Comparison of ENCODE assay signal across 20 cellular contexts in genomic region chr22:48950151-48950915, GRCh38.
DNase-seq lines count a peak whose midpoint lies in the region; ATAC-seq and TF ChIP-seq lines count a peak whose summit lies in the region.
"Had no signal": no experiment of that assay in that cellular context is flagged by ENCODE, and none has a peak within 500 bp of the region (broad histone marks: within the 10 kb centered on the region; RNA-seq: fewer than 3 reads in every experiment).

No MANE protein-coding gene starts in this region.

- no peaks in the 10 kb centered on the region for H3K9me3 Mint-ChIP-seq in activated CD4-positive, alpha-beta T cell treated with anti-CD3 and anti-CD28 coated beads, Interleukin-2, amount 10 ng/mL, durations not matched to agents 24 days and 14 days
- H3K9me3 Mint-ChIP-seq in stimulated activated naive B cell treated with anti-CD40 and anti-IgM and Interleukin-4, amounts not matched to agents 10 μg/mL and 1 μg/mL and 100 μg/mL, for 72 hours: peaks cover 3 to 4% of the 10 kb centered on the region in 2 donors
- H3K9me3 Mint-ChIP-seq: activated CD8-positive, alpha-beta T cell treated with anti-CD3 and anti-CD28 coated beads for 36 hours; stimulated activated memory B cell treated with anti-CD40 and anti-IgM and Interleukin-4, amounts not matched to agents 10 μg/mL and 1 μg/mL and 100 μg/mL, for 72 hours had no signal

- H3K36me3 ChIP-seq in Peyer's patch: no peaks in the 10 kb centered on the region
- no peaks in the 10 kb centered on the region for H3K36me3 ChIP-seq in lung (ENCODE audit: control insufficient read depth in 2 of 2, insufficient read depth in 2 of 2, low read length in 2 of 2)
- no peaks in the 10 kb centered on the region for H3K36me3 ChIP-seq in thyroid gland
- H3K36me3 ChIP-seq: HAP-1, left ventricle myocardium inferior had no signal

- TF ChIP-seq CTCF in Peyer's patch (IDR thresholded peaks at IDR 0.05) (no peak), lung (IDR thresholded peaks at IDR 0.05; ENCODE audit: control extremely low read depth, extremely low read depth) (no peak), thyroid gland (IDR thresholded peaks at IDR 0.05) (no peak)

- no peak overlapping the region for H3K27ac Mint-ChIP-seq in activated CD4-positive, alpha-beta T cell treated with anti-CD3 and anti-CD28 coated beads, Interleukin-2, amount 10 ng/mL, durations not matched to agents 24 days and 14 days
- H3K27ac Mint-ChIP-seq in stimulated activated naive B cell treated with anti-CD40 and anti-IgM and Interleukin-4, amounts not matched to agents 10 μg/mL and 1 μg/mL and 100 μg/mL, for 72 hours: peak overlapping the region; percentile 47
- H3K27ac Mint-ChIP-seq: activated CD8-positive, alpha-beta T cell treated with anti-CD3 and anti-CD28 coated beads for 36 hours; stimulated activated memory B cell treated with anti-CD40 and anti-IgM and Interleukin-4, amounts not matched to agents 10 μg/mL and 1 μg/mL and 100 μg/mL, for 72 hours had no signal

- no peaks in the 10 kb centered on the region for H3K36me3 Mint-ChIP-seq in activated CD4-positive, alpha-beta T cell treated with anti-CD3 and anti-CD28 coated beads, Interleukin-2, amount 10 ng/mL, durations not matched to agents 24 days and 14 days (ENCODE audit: low read depth)
- no peaks in the 10 kb centered on the region for H3K36me3 Mint-ChIP-seq in stimulated activated naive B cell treated with anti-CD40 and anti-IgM and Interleukin-4, amounts not matched to agents 10 μg/mL and 1 μg/mL and 100 μg/mL, for 72 hours

- ATAC-seq in lung (ENCODE audit: insufficient read depth, low FRiP score) (no peak), HG02588 (IDR thresholded peaks at IDR 0.05; ENCODE audit: unreplicated experiment) (no peak), HG03342 (IDR thresholded peaks at IDR 0.05; ENCODE audit: unreplicated experiment) (no peak)
- peak; percentile 46 to 64 for ATAC-seq in stimulated activated naive B cell treated with anti-CD40 and anti-IgM and Interleukin-4, amounts not matched to agents 10 μg/mL and 1 μg/mL and 100 μg/mL, for 72 hours (replicated peaks)
- ATAC-seq: activated CD8-positive, alpha-beta T cell treated with anti-CD3 and anti-CD28 coated beads for 36 hours; stimulated activated memory B cell treated with anti-CD40 and anti-IgM and Interleukin-4, amounts not matched to agents 10 μg/mL and 1 μg/mL and 100 μg/mL, for 72 hours had no signal

- H3K27me3 ChIP-seq in Peyer's patch: no peaks in the 10 kb centered on the region
- no peaks in the 10 kb centered on the region for H3K27me3 ChIP-seq in lung (ENCODE audit: control insufficient read depth, insufficient read depth)
- H3K27me3 ChIP-seq in thyroid gland: no peaks in the 10 kb centered on the region

- 75 to 81% methylated on average over 27 of the region's 27 CpGs for WGBS in lung, 2 donors
- WGBS in thyroid gland, 2 donors: 66 to 79% methylated on average over 17 to 19 of the region's 27 CpGs

- intact Hi-C loops in activated CD4-positive, alpha-beta T cell treated with anti-CD3 and anti-CD28 coated beads, Interleukin-2, amount 10 ng/mL, durations not matched to agents 24 days and 14 days (cut with micrococcal nuclease): no loop called here
- intact Hi-C loops in thyroid gland (cut with DNase I): no loop called here

- peaks cover 0 to 3% (median 0%) of the 10 kb centered on the region in 4 donors for H3K9me3 ChIP-seq in Peyer's patch
- H3K9me3 ChIP-seq in lung (ENCODE audit: control insufficient read depth in 2 of 2, insufficient read depth in 1 of 2, low read length in 1 of 2): peaks cover 0 to 3% of the 10 kb centered on the region in 2 donors
- no peaks in the 10 kb centered on the region for H3K9me3 ChIP-seq in thyroid gland
- H3K9me3 ChIP-seq: HAP-1, left ventricle myocardium inferior had no signal

- no peaks in the 10 kb centered on the region for H3K4me1 ChIP-seq in Peyer's patch
- H3K4me1 ChIP-seq in lung (ENCODE audit: control insufficient read depth in 2 of 2, insufficient read depth in 2 of 2, low read length in 2 of 2): no peaks in the 10 kb centered on the region
- no peaks in the 10 kb centered on the region for H3K4me1 ChIP-seq in thyroid gland
- H3K4me1 ChIP-seq: HAP-1, left ventricle myocardium inferior had no signal

- no peaks in the 10 kb centered on the region for H3K4me1 Mint-ChIP-seq in activated CD4-positive, alpha-beta T cell treated with anti-CD3 and anti-CD28 coated beads, Interleukin-2, amount 10 ng/mL, durations not matched to agents 24 days and 14 days
- peaks cover 5 to 11% of the 10 kb centered on the region in 2 donors for H3K4me1 Mint-ChIP-seq in stimulated activated naive B cell treated with anti-CD40 and anti-IgM and Interleukin-4, amounts not matched to agents 10 μg/mL and 1 μg/mL and 100 μg/mL, for 72 hours

- no peak overlapping the region for H3K4me3 Mint-ChIP-seq in activated CD4-positive, alpha-beta T cell treated with anti-CD3 and anti-CD28 coated beads, Interleukin-2, amount 10 ng/mL, durations not matched to agents 24 days and 14 days
- H3K4me3 Mint-ChIP-seq in stimulated activated naive B cell treated with anti-CD40 and anti-IgM and Interleukin-4, amounts not matched to agents 10 μg/mL and 1 μg/mL and 100 μg/mL, for 72 hours: no peak overlapping the region
- H3K4me3 Mint-ChIP-seq: activated CD8-positive, alpha-beta T cell treated with anti-CD3 and anti-CD28 coated beads for 36 hours; stimulated activated memory B cell treated with anti-CD40 and anti-IgM and Interleukin-4, amounts not matched to agents 10 μg/mL and 1 μg/mL and 100 μg/mL, for 72 hours had no signal

- no peaks in the 10 kb centered on the region for H3K27me3 Mint-ChIP-seq in activated CD4-positive, alpha-beta T cell treated with anti-CD3 and anti-CD28 coated beads, Interleukin-2, amount 10 ng/mL, durations not matched to agents 24 days and 14 days
- peaks cover 10 to 28% of the 10 kb centered on the region in 2 donors for H3K27me3 Mint-ChIP-seq in stimulated activated naive B cell treated with anti-CD40 and anti-IgM and Interleukin-4, amounts not matched to agents 10 μg/mL and 1 μg/mL and 100 μg/mL, for 72 hours

- DNase-seq in activated CD4-positive, alpha-beta T cell treated with anti-CD3 and anti-CD28 coated beads, Interleukin-2, amount 10 ng/mL, durations not matched to agents 24 days and 14 days: peak; percentile 41
- no peak for DNase-seq in activated CD4-positive, alpha-beta T cell treated with anti-CD3 and anti-CD28 coated beads for 1 hour
- DNase-seq in Peyer's patch (peak in 2 of 3 donors; percentile 4 to 34), lung (ENCODE audit: low spot score) (peak; percentile 27), thyroid gland (no peak)
- DNase-seq in stimulated activated naive B cell treated with anti-CD40 and anti-IgM and Interleukin-4, amounts not matched to agents 10 μg/mL and 1 μg/mL and 100 μg/mL, for 72 hours: no peak
- DNase-seq: activated CD8-positive, alpha-beta T cell treated with anti-CD3 and anti-CD28 coated beads for 36 hours; AML-193; DND-41; glutamatergic neuron; left ventricle myocardium inferior; NCI-H1092 treated with DMSO at 0.1 percent for 48 hours; NCI-H2081 treated with DMSO at 0.1 percent for 48 hours; NCI-H510A treated with DMSO at 0.1 percent for 48 hours; trophoblast cell had no signal

- TF ChIP-seq POLR2A in Peyer's patch (IDR thresholded peaks at IDR 0.05): no peak
- no peak for TF ChIP-seq POLR2A in thyroid gland (IDR thresholded peaks at IDR 0.05)

- H3K27ac ChIP-seq in Peyer's patch (no peak overlapping the region), lung (ENCODE audit: low read depth in 1 of 2, low read length in 1 of 2) (no peak overlapping the region), thyroid gland (no peak overlapping the region)
- H3K27ac ChIP-seq: 22Rv1, left ventricle myocardium inferior had no signal

- H3K4me3 ChIP-seq in Peyer's patch (no peak overlapping the region), lung (no peak overlapping the region), thyroid gland (replicated peaks in 1 of 3) (no peak overlapping the region)
- H3K4me3 ChIP-seq: HAP-1, left ventricle myocardium inferior had no signal

Comparison
In these comparisons a context has a peak if more than half of its experiments do, and no peak if none do; other contexts are left out.
1. DNase-seq: peak in activated CD4-positive, alpha-beta T cell treated with anti-CD3 and anti-CD28 coated beads, Interleukin-2, amount 10 ng/mL, durations not matched to agents 24 days and 14 days (single experiment), Peyer's patch (2 of 3) and lung (single experiment); none in activated CD4-positive, alpha-beta T cell treated with anti-CD3 and anti-CD28 coated beads for 1 hour (single experiment), stimulated activated naive B cell treated with anti-CD40 and anti-IgM and Interleukin-4, amounts not matched to agents 10 μg/mL and 1 μg/mL and 100 μg/mL, for 72 hours (single experiment) and thyroid gland (0 of 2).
2. ATAC-seq: peak in stimulated activated naive B cell treated with anti-CD40 and anti-IgM and Interleukin-4, amounts not matched to agents 10 μg/mL and 1 μg/mL and 100 μg/mL, for 72 hours (2 of 2); none in lung (single experiment), HG02588 (single experiment) and HG03342 (single experiment).